8 cellular contexts compared by ENCODE assay signal in genomic region chr1:6385673-6386191, GRCh38. TPM values are rescaled to one million over a fixed set of nuclear protein-coding genes. Genes with fewer than 3 reads are reported as not detected.
DNase-seq lines count a peak whose midpoint lies in the region; ATAC-seq and TF ChIP-seq lines count a peak whose summit lies in the region.

No MANE protein-coding gene starts in this region.

- H3K36me3 ChIP-seq in ES-I3 (ENCODE audit: insufficient read depth, low read length) (no peaks in the 10 kb centered on the region), osteoblast (ENCODE audit: insufficient read depth, low read length) (no peaks in the 10 kb centered on the region)

- H3K4me3 Mint-ChIP-seq in progenitor cell of endocrine pancreas (ENCODE audit: low read depth), result no peak overlapping the region

- CTCF ChIA-PET in RWPE1 (lab: Yijun Ruan, JAX), result interaction anchor here (1.2 kb wide), 1 partner anchor 38 kb away, joined by 3 read pairs; no protein-coding TSS in a partner anchor

- peaks cover 2% of the 10 kb centered on the region for H3K4me1 Mint-ChIP-seq in progenitor cell of endocrine pancreas (ENCODE audit: low read depth)

- DNase-seq in RWPE1 (ENCODE audit: low spot score), result peak; percentile 97
- DNase-seq in fibroblast of the conjunctiva (ENCODE audit: low read depth), result peak; percentile 68
- peak; percentile 95 for DNase-seq in osteoblast (ENCODE audit: insufficient read length, low spot score, missing footprints)
- DNase-seq in progenitor cell of endocrine pancreas (ENCODE audit: low spot score, unreplicated experiment), result no peak
- no peak for DNase-seq in activated CD8-positive, alpha-beta memory T cell treated with anti-CD3 and anti-CD28 coated beads, Interleukin-2, amount 50 U/mL, for 48 hours

- H3K9ac ChIP-seq in ES-I3 (ENCODE audit: low read depth, low read length), result peak overlapping the region; percentile 56

- peak overlapping the region; percentile 66 for H3K4me2 ChIP-seq in osteoblast (ENCODE audit: insufficient read depth, low read length)

- H3K9me3 ChIP-seq in ES-I3 (ENCODE audit: control insufficient read depth, insufficient read depth, low read length) (no peaks in the 10 kb centered on the region), osteoblast (ENCODE audit: low read depth, low read length) (no peaks in the 10 kb centered on the region)

- no peak overlapping the region for H3K27ac Mint-ChIP-seq in progenitor cell of endocrine pancreas

- peak overlapping the region; percentile 87 for H2AFZ ChIP-seq in osteoblast (ENCODE audit: low read length)

- peak overlapping the region; percentile 99 for H3K27ac ChIP-seq in RWPE1
- H3K27ac ChIP-seq in osteoblast (ENCODE audit: low read depth, low read length), result peak overlapping the region; percentile 50

- no peak for ATAC-seq in HG02938 (IDR thresholded peaks at IDR 0.05; ENCODE audit: unreplicated experiment)
- no peak for ATAC-seq in GM18858 (IDR thresholded peaks at IDR 0.05; ENCODE audit: unreplicated experiment)

- peak overlapping the region; percentile 66 for H3K4me3 ChIP-seq in osteoblast (ENCODE audit: insufficient read depth, low read length)

- H4K20me1 ChIP-seq in osteoblast (ENCODE audit: insufficient read depth, low read length), result no peaks in the 10 kb centered on the region

- no peaks in the 10 kb centered on the region for H3K27me3 Mint-ChIP-seq in progenitor cell of endocrine pancreas

- no peak for TF ChIP-seq CTCF in RWPE1 (conservative IDR thresholded peaks at IDR 0.05; ENCODE audit: low read depth)
- no peak for TF ChIP-seq CTCF in osteoblast (IDR thresholded peaks at IDR 0.05; ENCODE audit: extremely low read depth, low read depth, low read length)
- no peak for TF ChIP-seq CTCF in progenitor cell of endocrine pancreas (IDR thresholded peaks at IDR 0.05; ENCODE audit: unreplicated experiment)

- H3K4me1 ChIP-seq in ES-I3 (ENCODE audit: insufficient read depth, low read length) (peaks cover 13% of the 10 kb centered on the region), osteoblast (ENCODE audit: insufficient read depth, low read length) (peaks cover 6% of the 10 kb centered on the region)

- POLR2A ChIA-PET in RWPE1 (lab: Yijun Ruan, JAX; ENCODE audit: low non-redundant PET), result interaction anchor here (0.7 to 1.8 kb wide), 3 partner anchors 14 to 27 kb away, joined by 4 to 6 read pairs (median 5); no protein-coding TSS in a partner anchor

- H3K27me3 ChIP-seq in osteoblast (ENCODE audit: insufficient read depth, low read length), result no peaks in the 10 kb centered on the region

- no peaks in the 10 kb centered on the region for H3K9me3 Mint-ChIP-seq in progenitor cell of endocrine pancreas (ENCODE audit: low read depth)

- peaks cover 58% of the 10 kb centered on the region for H3K79me2 ChIP-seq in osteoblast (ENCODE audit: insufficient read depth, low read length)

- no peaks in the 10 kb centered on the region for H3K36me3 Mint-ChIP-seq in progenitor cell of endocrine pancreas (ENCODE audit: insufficient read depth)

RNA-seq across cellular contexts. Expression of gene ACOT7, which starts 7.8 kb away (rescaled TPM):
- 9.1 and 10.9 TPM in 2 replicates for total RNA-seq in osteoblast
- total RNA-seq in progenitor cell of endocrine pancreas, result 30.2 and 30.3 TPM in 2 replicates

RNA-seq across cellular contexts. Expression of gene HES2, which starts 34.0 kb away (rescaled TPM):
- total RNA-seq in osteoblast, result not detected in 2 replicates
- 0.07 and 0.12 TPM in 2 replicates for total RNA-seq in progenitor cell of endocrine pancreas

RNA-seq across cellular contexts. Expression of gene ESPN, which starts 38.8 kb away (rescaled TPM):
- total RNA-seq in osteoblast (not detected in 2 replicates), progenitor cell of endocrine pancreas (49.5 and 54.0 TPM in 2 replicates)

Comparison
In these comparisons a context has a peak if more than half of its experiments do, and no peak if none do; other contexts are left out.
1. DNase-seq: peak in RWPE1 (single experiment), fibroblast of the conjunctiva (single experiment) and osteoblast (single experiment); none in progenitor cell of endocrine pancreas (single experiment) and activated CD8-positive, alpha-beta memory T cell treated with anti-CD3 and anti-CD28 coated beads, Interleukin-2, amount 50 U/mL, for 48 hours (single experiment).
2. RNA of gene ESPN, which starts 38.8 kb away (total RNA-seq): 49.5 to 54.0 TPM in progenitor cell of endocrine pancreas; not detected in osteoblast; every median in the first group is over 10 times any median in the second.